Comparison of ENCODE assay signal across 1 cellular context in genomic region chr7:127708788-127709187, GRCh38.
TF ChIP-seq lines count a peak whose summit lies in the region.

No MANE protein-coding gene starts in this region.

TF ChIP-seq in HCT116, 20 proteins besides CTCF, POLR2A, EP300 and RAD21 (continued from another document):
- TF ChIP-seq ZBTB33 (IDR thresholded peaks at IDR 0.05; ENCODE audit: extremely low read depth, insufficient replicate concordance, low read length), result no peak
